ENCODE assay signal across 1 cellular context in genomic region chr1:223707270-223708000, GRCh38.
A peak's percentile ranks its signal among the peaks of the same experiment; 100 is the strongest.
TF ChIP-seq lines count a peak whose summit lies in the region.

No MANE protein-coding gene starts in this region.

TF ChIP-seq in K562, 482 proteins besides CTCF, POLR2A, EP300 and RAD21 (continued from another document and continues in another):
- TF ChIP-seq PRDM10 (IDR thresholded peaks at IDR 0.05; ENCODE audit: partially characterized antibody), result peak; percentile 33
- TF ChIP-seq BDP1 (IDR thresholded peaks at IDR 0.05; ENCODE audit: insufficient read depth, insufficient read length), result no peak
- TF ChIP-seq GTF2B (IDR thresholded peaks at IDR 0.05; ENCODE audit: extremely low read depth, insufficient read length), result no peak
- TF ChIP-seq KAT8 (IDR thresholded peaks at IDR 0.05; ENCODE audit: low read depth), result no peak
- TF ChIP-seq KDM1A (IDR thresholded peaks at IDR 0.05), result peak; percentile 79 to 82
- TF ChIP-seq PTRF (tag; IDR thresholded peaks at IDR 0.05), result no peak
- TF ChIP-seq SRSF9 (IDR thresholded peaks at IDR 0.05; ENCODE audit: borderline replicate concordance, low read depth, low read length), result no peak
- no peak for TF ChIP-seq MLX (CRISPR knock-in tag; conservative IDR thresholded peaks at IDR 0.05)
- TF ChIP-seq COPS2 (conservative IDR thresholded peaks at IDR 0.05), result no peak
- TF ChIP-seq SP1 (CRISPR knock-in tag; IDR thresholded peaks at IDR 0.05), result peak; percentile 56; the same call in 1 of the 2 replicates
- no peak for TF ChIP-seq ZBTB40 (IDR thresholded peaks at IDR 0.05)
- TF ChIP-seq ZBTB40 (CRISPR knock-in tag; IDR thresholded peaks at IDR 0.05), result no peak
- TF ChIP-seq SMARCA4 (IDR thresholded peaks at IDR 0.05), result peak; percentile 97
- no peak for TF ChIP-seq ZNF551 (CRISPR knock-in tag; IDR thresholded peaks at IDR 0.05)
- no peak; the same call in 1 of the 2 replicates for TF ChIP-seq MGA (IDR thresholded peaks at IDR 0.05)
- no peak for TF ChIP-seq SAFB2 (IDR thresholded peaks at IDR 0.05; ENCODE audit: borderline replicate concordance, low read depth, low read length, severe bottlenecking)
- TF ChIP-seq PHB2 (IDR thresholded peaks at IDR 0.05; ENCODE audit: low read depth), result no peak
- no peak for TF ChIP-seq ZNF445 (CRISPR knock-in tag; IDR thresholded peaks at IDR 0.05; ENCODE audit: low read depth)
- no peak for TF ChIP-seq ASH1L (IDR thresholded peaks at IDR 0.05; ENCODE audit: borderline replicate concordance, low read depth, partially characterized antibody)
- no peak for TF ChIP-seq ZNF316 (IDR thresholded peaks at IDR 0.05)
- TF ChIP-seq RBM15 (IDR thresholded peaks at IDR 0.05; ENCODE audit: insufficient read depth, low read length), result no peak
- 0 out of 2 replicates have a peak, but pooled peaks have one; percentile 35 for TF ChIP-seq HDGF (IDR thresholded peaks at IDR 0.05)
- no peak for TF ChIP-seq ZNF766 (CRISPR knock-in tag; conservative IDR thresholded peaks at IDR 0.05)
